28 cellular contexts compared by ENCODE assay signal in the genomic region with DNA sequence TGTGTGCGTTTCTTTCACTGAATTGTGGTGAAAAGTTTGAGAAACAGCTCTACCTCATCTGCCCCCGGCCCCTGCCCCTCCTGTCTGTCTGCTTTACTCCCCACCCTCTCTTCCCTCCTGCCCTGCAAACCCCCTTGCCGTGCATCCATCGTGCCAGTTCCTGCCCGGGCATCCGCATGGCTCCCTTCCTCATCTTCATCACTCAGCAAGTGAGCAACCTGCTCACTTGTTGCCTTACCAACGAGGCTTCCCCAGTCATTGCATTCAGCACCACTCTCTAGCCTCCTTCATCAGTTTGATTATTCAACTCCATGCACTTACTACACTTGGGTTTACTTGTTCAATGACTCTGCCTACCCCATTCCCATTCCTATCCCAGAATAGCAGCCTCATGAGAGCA. TPM values are rescaled to one million over a fixed set of nuclear protein-coding genes. Genes with fewer than 3 reads are reported as not detected.
DNase-seq lines count a peak whose midpoint lies in the region; ATAC-seq, FAIRE-seq and TF ChIP-seq lines count a peak whose summit lies in the region.
"Had no signal": no experiment of that assay in that cellular context is flagged by ENCODE, and none has a peak within 500 bp of the region (broad histone marks: within the 10 kb centered on the region; RNA-seq: fewer than 3 reads in every experiment).

No MANE protein-coding gene starts in this region.

- no peak overlapping the region for H3K18ac ChIP-seq in neuronal stem cell (ENCODE audit: low read length)

- H3K4me1 ChIP-seq in right atrium auricular region (no peaks in the 10 kb centered on the region), neuronal stem cell (ENCODE audit: control insufficient read depth in 2 of 2, insufficient read depth in 1 of 2, low read depth in 1 of 2, low read length in 2 of 2) (no peaks in the 10 kb centered on the region)
- H3K4me1 ChIP-seq: BE2C, BLaER1 had no signal

- no peak overlapping the region for H2BK15ac ChIP-seq in neuronal stem cell (ENCODE audit: low read length)

- ATAC-seq in GM21526 (IDR thresholded peaks at IDR 0.05; ENCODE audit: low FRiP score, unreplicated experiment), result no peak
- ATAC-seq: GM12878 had no signal

- TF ChIP-seq CTCF in right atrium auricular region (IDR thresholded peaks at IDR 0.05), result no peak
- TF ChIP-seq CTCF in coronary artery (IDR thresholded peaks at IDR 0.05), result no peak

- FAIRE-seq in urothelium cell line (lab: Jason Lieb, UNC), result peak; percentile 90
- FAIRE-seq: GM12878, GM12892, GM18507 had no signal

- H3K79me1 ChIP-seq in neuronal stem cell (ENCODE audit: low read depth, low read length), result no peaks in the 10 kb centered on the region

- H3K14ac ChIP-seq in neuronal stem cell (ENCODE audit: low read length), result no peak overlapping the region

- H3K27me3 ChIP-seq in right atrium auricular region (no peaks in the 10 kb centered on the region), neuronal stem cell (ENCODE audit: control insufficient read depth in 3 of 3, insufficient read depth in 3 of 3, low read depth in 1 of 3, low read length in 3 of 3) (peaks cover 0 to 10% (median 0%) of the 10 kb centered on the region in 3 experiments)
- H3K27me3 ChIP-seq: BLaER1 had no signal

- no peak overlapping the region for H3K4me2 ChIP-seq in neuronal stem cell (ENCODE audit: insufficient read depth, low read length, poor library complexity, severe bottlenecking)
- H3K4me2 ChIP-seq: BLaER1 had no signal

- no peak overlapping the region for H4K91ac ChIP-seq in neuronal stem cell (ENCODE audit: low read depth, low read length, poor library complexity)

- H4K8ac ChIP-seq in neuronal stem cell (ENCODE audit: low read depth, low read length), result no peak overlapping the region

- no CpG with 5 or more reads among the region's 7 CpGs for WGBS in neuronal stem cell (ENCODE audit: extremely low coverage in 2 of 2, insufficient read length in 2 of 2, insufficient replicate concordance in 1 of 2), 2 donors

- H3K36me3 ChIP-seq in right atrium auricular region (no peaks in the 10 kb centered on the region), neuronal stem cell (replicated peaks in 1 of 2; ENCODE audit: control insufficient read depth in 2 of 2, insufficient read depth in 2 of 2, low read length in 2 of 2) (no peaks in the 10 kb centered on the region)
- H3K36me3 ChIP-seq: BE2C, BLaER1 had no signal

- H2BK120ac ChIP-seq in neuronal stem cell (ENCODE audit: low read depth, low read length), result no peak overlapping the region

- peaks cover 0 to 8% of the 10 kb centered on the region in 2 donors for H3K9me3 ChIP-seq in right atrium auricular region
- H3K9me3 ChIP-seq in neuronal stem cell (replicated peaks in 1 of 2; ENCODE audit: control insufficient read depth in 2 of 2, insufficient read depth in 1 of 2, low read depth in 1 of 2, low read length in 2 of 2), result peaks cover 0 to 2% of the 10 kb centered on the region in 2 donors

- H3K27ac ChIP-seq in right atrium auricular region (no peak overlapping the region), coronary artery (no peak overlapping the region), neuronal stem cell (replicated peaks; ENCODE audit: low read length) (no peak overlapping the region)
- H3K27ac ChIP-seq: 22Rv1, BLaER1 had no signal

- no peak overlapping the region for H3K9ac ChIP-seq in neuronal stem cell (ENCODE audit: low read depth, low read length, poor library complexity)
- H3K9ac ChIP-seq: BLaER1 had no signal

- no peak overlapping the region for H2BK12ac ChIP-seq in neuronal stem cell (ENCODE audit: low read length)

- H2AFZ ChIP-seq in neuronal stem cell (ENCODE audit: low read length), result no peak overlapping the region

- peak overlapping the region; percentile 57 for H3K23ac ChIP-seq in neuronal stem cell (ENCODE audit: low read depth, low read length, poor library complexity)

- intact Hi-C loops in cardiac septum (cut with DNase I), result no loop called here

- H2BK5ac ChIP-seq in neuronal stem cell (ENCODE audit: low read length), result no peak overlapping the region

- no peak overlapping the region for H3K4ac ChIP-seq in neuronal stem cell (ENCODE audit: low read length)

- H3K4me3 ChIP-seq in right atrium auricular region, result no peak overlapping the region
- no peak overlapping the region for H3K4me3 ChIP-seq in coronary artery
- H3K4me3 ChIP-seq in neuronal stem cell (ENCODE audit: low read length in 2 of 2), result no peak overlapping the region
- H3K4me3 ChIP-seq: BLaER1, GM12878 had no signal

- DNase-seq in right atrium auricular region (ENCODE audit: low spot score) (peak; percentile 26), cardiac septum (ENCODE audit: low spot score) (no peak), coronary artery (ENCODE audit: low spot score) (peak; percentile 49), neuronal stem cell (ENCODE audit: low spot score) (no peak), urothelium cell line (ENCODE audit: low spot score) (no peak), SHP77 treated with DMSO at 0.1 percent for 48 hours (lab: John Stamatoyannopoulos, UW) (no peak), globus pallidus (ENCODE audit: low spot score) (no peak)
- DNase-seq: ACHN; BE2C; C1 segment of cervical spinal cord; CD4-positive, alpha-beta memory T cell; CD4-positive, CD25-positive, alpha-beta regulatory T cell; CD8-positive, alpha-beta memory T cell; COR-L47; DMS 273 treated with DMSO at 0.1 percent for 48 hours; DMS153; DMS53; DMS79; DND-41; EL; GDM1 had no signal

- H2AK5ac ChIP-seq in neuronal stem cell (ENCODE audit: low read depth, low read length), result no peak overlapping the region

RNA-seq across cellular contexts. Expression of a gene that starts 34.8 kb away (rescaled TPM):
- total RNA-seq in right atrium auricular region (1 to 10 TPM; 1.5 to 5.6 TPM), cardiac septum (3.0 TPM)
- polyA plus RNA-seq in neuronal stem cell (2013, experiment 1 of 2), result 31.6 TPM
- polyA plus RNA-seq in neuronal stem cell (2013, experiment 2 of 2), result 34.6 TPM
- polyA plus RNA-seq: CD14-positive monocyte had no signal

Comparison
In these comparisons a context has a peak if more than half of its experiments do, and no peak if none do; other contexts are left out.
1. DNase-seq: peak in right atrium auricular region (single experiment) and coronary artery (single experiment); none in cardiac septum (single experiment), neuronal stem cell (single experiment), urothelium cell line (single experiment), SHP77 treated with DMSO at 0.1 percent for 48 hours (single experiment) and globus pallidus (single experiment).